ENCODE assay signal across 10 cellular contexts in genomic region chr11:123431619-123432018, GRCh38. TPM values are rescaled to one million over a fixed set of nuclear protein-coding genes. Genes with fewer than 3 reads are reported as not detected.
DNase-seq lines count a peak whose midpoint lies in the region; ATAC-seq and TF ChIP-seq lines count a peak whose summit lies in the region.
"Had no signal": no experiment of that assay in that cellular context is flagged by ENCODE, and none has a peak within 500 bp of the region (broad histone marks: within the 10 kb centered on the region; RNA-seq: fewer than 3 reads in every experiment).

No MANE protein-coding gene starts in this region.

- WGBS in psoas muscle, 3 donors, result 70 to 72% (median 71%) methylated on average over 7 of the region's 7 CpGs

- H3K4me1 ChIP-seq in duodenal mucosa (ENCODE audit: control insufficient read depth in 1 of 2, insufficient read depth in 2 of 2, low read length in 2 of 2) (peaks cover 14 to 27% of the 10 kb centered on the region in 2 donors), psoas muscle (peaks cover 10% of the 10 kb centered on the region)

- H3K27ac ChIP-seq in duodenal mucosa (ENCODE audit: low read depth, low read length), result no peak overlapping the region
- no peak overlapping the region for H3K27ac ChIP-seq in psoas muscle
- H3K27ac ChIP-seq: VCaP had no signal

- H3K9me3 ChIP-seq in duodenal mucosa (ENCODE audit: control insufficient read depth in 1 of 2, low read length in 2 of 2) (no peaks in the 10 kb centered on the region), psoas muscle (no peaks in the 10 kb centered on the region)

- peak; percentile 45 for DNase-seq in ELR (ENCODE audit: low read depth)
- DNase-seq in NCI-H69 (lab: John Stamatoyannopoulos, UW), result peak; percentile 67
- no peak for DNase-seq in psoas muscle
- no peak for DNase-seq in left colon
- no peak for DNase-seq in nucleus accumbens (lab: John Stamatoyannopoulos, UW)

- H3K27me3 ChIP-seq in duodenal mucosa (ENCODE audit: control insufficient read depth in 1 of 2, insufficient read depth in 2 of 2, low read length in 2 of 2), result no peaks in the 10 kb centered on the region
- peaks cover 0 to 13% (median 2%) of the 10 kb centered on the region in 3 donors for H3K27me3 ChIP-seq in psoas muscle (ENCODE audit: insufficient read depth in 3 of 3, low read length in 2 of 3)

- no peak for ATAC-seq in psoas muscle
- no peak for ATAC-seq in GM21526 (IDR thresholded peaks at IDR 0.05; ENCODE audit: low FRiP score, unreplicated experiment)
- ATAC-seq in HG03565 (IDR thresholded peaks at IDR 0.05; ENCODE audit: unreplicated experiment), result no peak
- ATAC-seq in left colon, result no peak
- ATAC-seq: K562 had no signal

- H3K9ac ChIP-seq in duodenal mucosa (ENCODE audit: low read depth in 1 of 2, low read length in 2 of 2), result peak overlapping the region in 1 of 2 donors; percentile 39

- TF ChIP-seq CTCF in psoas muscle (IDR thresholded peaks at IDR 0.05), result no peak

- H3K4me3 ChIP-seq in duodenal mucosa (ENCODE audit: low read depth in 1 of 2, low read length in 2 of 2), result peak overlapping the region; percentile 71 to 79
- peak overlapping the region; percentile 82 for H3K4me3 ChIP-seq in psoas muscle
- H3K4me3 ChIP-seq: K562 had no signal

- H3K36me3 ChIP-seq in duodenal mucosa (ENCODE audit: control insufficient read depth in 1 of 2, insufficient read depth in 2 of 2, low read length in 2 of 2), result no peaks in the 10 kb centered on the region
- no peaks in the 10 kb centered on the region for H3K36me3 ChIP-seq in psoas muscle (ENCODE audit: insufficient read depth in 1 of 2, low read depth in 1 of 2)

- intact Hi-C loops in psoas muscle (cut with DNase I), result no loop called here
- intact Hi-C loops in left colon (cut with DNase I, micrococcal nuclease), result no loop called here

RNA-seq across cellular contexts. Expression of gene GRAMD1B, which starts 1.6 kb away (rescaled TPM):
- total RNA-seq in psoas muscle, result 10 to 100 TPM in 2 of 4 donors, 1 to 10 TPM in 1, under 1 TPM in 1; 0.67 to 24.0 (median 14.2) TPM
- 1 to 10 TPM in 1 of 3 donors, under 1 TPM in 2; 0.68 to 6.8 (median 0.74) TPM for polyA plus RNA-seq in psoas muscle
- 1 to 10 TPM; 3.1 to 3.5 TPM for total RNA-seq in left colon
- polyA plus RNA-seq: K562 had no signal

Comparison
In these comparisons a context has a peak if more than half of its experiments do, and no peak if none do; other contexts are left out.
1. DNase-seq: peak in ELR (single experiment) and NCI-H69 (single experiment); none in psoas muscle (0 of 2), left colon (0 of 2) and nucleus accumbens (0 of 56).